Comparison of ENCODE assay signal across 1 cellular context in genomic region chr5:113487779-113488644, GRCh38.
TF ChIP-seq lines count a peak whose summit lies in the region.

Gene MCC (minus strand): TSS chr5:113488453.

TF ChIP-seq in HepG2, 621 proteins besides CTCF, POLR2A, EP300 and RAD21 (continued from another document and continues in another):
- TF ChIP-seq ZNF232 (CRISPR knock-in tag; IDR thresholded peaks at IDR 0.05; ENCODE audit: borderline replicate concordance): no peak
- TF ChIP-seq ZSCAN21 (CRISPR knock-in tag; IDR thresholded peaks at IDR 0.05; ENCODE audit: borderline replicate concordance): no peak
- no peak for TF ChIP-seq ZFP37 (CRISPR knock-in tag; IDR thresholded peaks at IDR 0.05; ENCODE audit: borderline replicate concordance)
- TF ChIP-seq HINFP (CRISPR knock-in tag; IDR thresholded peaks at IDR 0.05; ENCODE audit: low read depth): no peak; the same call in 1 of the 2 replicates
- TF ChIP-seq FOSL2 (CRISPR knock-in tag; IDR thresholded peaks at IDR 0.05): peak; percentile 54
- no peak for TF ChIP-seq TGIF2 (CRISPR knock-in tag; IDR thresholded peaks at IDR 0.05)
- no peak for TF ChIP-seq MAFG (CRISPR knock-in tag; IDR thresholded peaks at IDR 0.05)
- TF ChIP-seq ZBTB39 (CRISPR knock-in tag; IDR thresholded peaks at IDR 0.05): no peak
- TF ChIP-seq HNRNPK (IDR thresholded peaks at IDR 0.05; ENCODE audit: low read depth, low read length, poor library complexity, severe bottlenecking): no peak
- TF ChIP-seq USF2 (IDR thresholded peaks at IDR 0.05; ENCODE audit: low read depth, low read length): no peak
- no peak for TF ChIP-seq USF2 (CRISPR knock-in tag; IDR thresholded peaks at IDR 0.05; ENCODE audit: borderline replicate concordance)
- TF ChIP-seq ZFP41 (CRISPR knock-in tag; IDR thresholded peaks at IDR 0.05; ENCODE audit: borderline replicate concordance): no peak
- TF ChIP-seq ZNF589 (CRISPR knock-in tag; conservative IDR thresholded peaks at IDR 0.05): peak; percentile 74
- no peak for TF ChIP-seq ZNF124 (CRISPR knock-in tag; IDR thresholded peaks at IDR 0.05)
- no peak for TF ChIP-seq SMARCE1 (IDR thresholded peaks at IDR 0.05; ENCODE audit: borderline replicate concordance)
- TF ChIP-seq BHLHE40 (IDR thresholded peaks at IDR 0.05; ENCODE audit: low read length): no peak
- TF ChIP-seq REXO4 (CRISPR knock-in tag; IDR thresholded peaks at IDR 0.05; ENCODE audit: borderline replicate concordance): no peak
- TF ChIP-seq ARNT2 (CRISPR knock-in tag; IDR thresholded peaks at IDR 0.05; ENCODE audit: low read depth): peak; percentile 55; the same call in 1 of the 2 replicates
- TF ChIP-seq SRSF4 (IDR thresholded peaks at IDR 0.05; ENCODE audit: low read depth, low read length, poor library complexity, severe bottlenecking): no peak
- TF ChIP-seq KAT7 (CRISPR knock-in tag; IDR thresholded peaks at IDR 0.05; ENCODE audit: borderline replicate concordance): 0 out of 2 replicates have a peak, but pooled peaks have one; percentile 46
- 0 out of 2 replicates have a peak, but pooled peaks have one; percentile 8 for TF ChIP-seq BCL6 (CRISPR knock-in tag; IDR thresholded peaks at IDR 0.05)
- TF ChIP-seq SKI (IDR thresholded peaks at IDR 0.05; ENCODE audit: partially characterized antibody): no peak
- TF ChIP-seq ELF3 (CRISPR knock-in tag; IDR thresholded peaks at IDR 0.05): no peak
- 0 out of 2 replicates have a peak, but pooled peaks have one; percentile 11 for TF ChIP-seq MEIS2 (CRISPR knock-in tag; IDR thresholded peaks at IDR 0.05)
- TF ChIP-seq GPBP1L1 (CRISPR knock-in tag; IDR thresholded peaks at IDR 0.05): no peak
- peak; percentile 49; the same call in 1 of the 2 replicates for TF ChIP-seq PHF8 (CRISPR knock-in tag; IDR thresholded peaks at IDR 0.05)
- no peak for TF ChIP-seq STAT5B (CRISPR knock-in tag; IDR thresholded peaks at IDR 0.05)
- no peak for TF ChIP-seq RBAK (CRISPR knock-in tag; IDR thresholded peaks at IDR 0.05)
- TF ChIP-seq NFYC (CRISPR knock-in tag; IDR thresholded peaks at IDR 0.05): 0 out of 2 replicates have a peak, but pooled peaks have one; percentile 10
- 0 out of 2 replicates have a peak, but pooled peaks have one; percentile 26 for TF ChIP-seq EEA1 (CRISPR knock-in tag; IDR thresholded peaks at IDR 0.05; ENCODE audit: borderline replicate concordance)
- TF ChIP-seq SOX6 (IDR thresholded peaks at IDR 0.05): no peak
- TF ChIP-seq SOX6 (CRISPR knock-in tag; IDR thresholded peaks at IDR 0.05): no peak
- peak; percentile 29; the same call in 1 of the 2 replicates for TF ChIP-seq CENPT (CRISPR knock-in tag; IDR thresholded peaks at IDR 0.05; ENCODE audit: low read depth)
- TF ChIP-seq TEAD3 (CRISPR knock-in tag; optimal IDR thresholded peaks at IDR 0.05; ENCODE audit: borderline replicate concordance): peak; percentile 44
- 0 out of 2 replicates have a peak, but pooled peaks have one; percentile 16 for TF ChIP-seq MIER2 (CRISPR knock-in tag; IDR thresholded peaks at IDR 0.05)
- TF ChIP-seq ARHGAP35 (CRISPR knock-in tag; IDR thresholded peaks at IDR 0.05; ENCODE audit: borderline replicate concordance): 0 out of 2 replicates have a peak, but pooled peaks have one; percentile 26
- TF ChIP-seq IRF1 (CRISPR knock-in tag; IDR thresholded peaks at IDR 0.05; ENCODE audit: low read depth): no peak
- TF ChIP-seq HDAC2 (CRISPR knock-in tag; IDR thresholded peaks at IDR 0.05): 0 out of 2 replicates have a peak, but pooled peaks have one; percentile 15
- no peak for TF ChIP-seq TERF1 (CRISPR knock-in tag; IDR thresholded peaks at IDR 0.05)
- peak; percentile 47; the same call in 1 of the 2 replicates for TF ChIP-seq ZNF280D (CRISPR knock-in tag; IDR thresholded peaks at IDR 0.05)
- peak; percentile 10; the same call in 1 of the 2 replicates for TF ChIP-seq TFAP4 (IDR thresholded peaks at IDR 0.05; ENCODE audit: borderline replicate concordance, low read depth)
- peak; percentile 54; the same call in 1 of the 2 replicates for TF ChIP-seq DMAP1 (CRISPR knock-in tag; IDR thresholded peaks at IDR 0.05)
- peak; percentile 67 for TF ChIP-seq RBFOX2 (IDR thresholded peaks at IDR 0.05; ENCODE audit: low read depth, low read length)
- no peak for TF ChIP-seq DDIT3 (CRISPR knock-in tag; IDR thresholded peaks at IDR 0.05)
- TF ChIP-seq EED (CRISPR knock-in tag; IDR thresholded peaks at IDR 0.05): peak; percentile 39; the same call in 1 of the 2 replicates
- no peak for TF ChIP-seq ZNF704 (CRISPR knock-in tag; IDR thresholded peaks at IDR 0.05; ENCODE audit: borderline replicate concordance)
- no peak for TF ChIP-seq NFE2L2 (IDR thresholded peaks at IDR 0.05; ENCODE audit: low read length)
- no peak for TF ChIP-seq ZMAT5 (CRISPR knock-in tag; IDR thresholded peaks at IDR 0.05; ENCODE audit: borderline replicate concordance, low read depth)
- 0 out of 2 replicates have a peak, but pooled peaks have one; percentile 64 for TF ChIP-seq ZNF558 (CRISPR knock-in tag; IDR thresholded peaks at IDR 0.05; ENCODE audit: borderline replicate concordance)
- TF ChIP-seq ELK4 (CRISPR knock-in tag; IDR thresholded peaks at IDR 0.05; ENCODE audit: borderline replicate concordance): no peak
- no peak for TF ChIP-seq ARNTL (CRISPR knock-in tag; IDR thresholded peaks at IDR 0.05)
- TF ChIP-seq ATF7-NPFF (CRISPR knock-in tag; IDR thresholded peaks at IDR 0.05; ENCODE audit: low read depth): peak; percentile 45; the same call in 1 of the 2 replicates
- TF ChIP-seq EHMT2 (IDR thresholded peaks at IDR 0.05; ENCODE audit: borderline replicate concordance, low read depth, low read length): no peak
